Comparison of ENCODE assay signal across 1 cellular context in genomic region chr19:10026744-10027143, GRCh38.
TF ChIP-seq lines count a peak whose summit lies in the region.

No MANE protein-coding gene starts in this region.

TF ChIP-seq in HCT116, 20 proteins besides CTCF, POLR2A, EP300 and RAD21 (continued from another document):
- TF ChIP-seq, protein P1, sequence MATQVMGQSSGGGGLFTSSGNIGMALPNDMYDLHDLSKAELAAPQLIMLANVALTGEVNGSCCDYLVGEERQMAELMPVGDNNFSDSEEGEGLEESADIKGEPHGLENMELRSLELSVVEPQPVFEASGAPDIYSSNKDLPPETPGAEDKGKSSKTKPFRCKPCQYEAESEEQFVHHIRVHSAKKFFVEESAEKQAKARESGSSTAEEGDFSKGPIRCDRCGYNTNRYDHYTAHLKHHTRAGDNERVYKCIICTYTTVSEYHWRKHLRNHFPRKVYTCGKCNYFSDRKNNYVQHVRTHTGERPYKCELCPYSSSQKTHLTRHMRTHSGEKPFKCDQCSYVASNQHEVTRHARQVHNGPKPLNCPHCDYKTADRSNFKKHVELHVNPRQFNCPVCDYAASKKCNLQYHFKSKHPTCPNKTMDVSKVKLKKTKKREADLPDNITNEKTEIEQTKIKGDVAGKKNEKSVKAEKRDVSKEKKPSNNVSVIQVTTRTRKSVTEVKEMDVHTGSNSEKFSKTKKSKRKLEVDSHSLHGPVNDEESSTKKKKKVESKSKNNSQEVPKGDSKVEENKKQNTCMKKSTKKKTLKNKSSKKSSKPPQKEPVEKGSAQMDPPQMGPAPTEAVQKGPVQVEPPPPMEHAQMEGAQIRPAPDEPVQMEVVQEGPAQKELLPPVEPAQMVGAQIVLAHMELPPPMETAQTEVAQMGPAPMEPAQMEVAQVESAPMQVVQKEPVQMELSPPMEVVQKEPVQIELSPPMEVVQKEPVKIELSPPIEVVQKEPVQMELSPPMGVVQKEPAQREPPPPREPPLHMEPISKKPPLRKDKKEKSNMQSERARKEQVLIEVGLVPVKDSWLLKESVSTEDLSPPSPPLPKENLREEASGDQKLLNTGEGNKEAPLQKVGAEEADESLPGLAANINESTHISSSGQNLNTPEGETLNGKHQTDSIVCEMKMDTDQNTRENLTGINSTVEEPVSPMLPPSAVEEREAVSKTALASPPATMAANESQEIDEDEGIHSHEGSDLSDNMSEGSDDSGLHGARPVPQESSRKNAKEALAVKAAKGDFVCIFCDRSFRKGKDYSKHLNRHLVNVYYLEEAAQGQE (IDR thresholded peaks at IDR 0.05; ENCODE audit: low read depth), result no peak
- TF ChIP-seq EZH2phosphoT487 (IDR thresholded peaks at IDR 0.05; ENCODE audit: borderline replicate concordance), result no peak
- TF ChIP-seq, protein P2, sequence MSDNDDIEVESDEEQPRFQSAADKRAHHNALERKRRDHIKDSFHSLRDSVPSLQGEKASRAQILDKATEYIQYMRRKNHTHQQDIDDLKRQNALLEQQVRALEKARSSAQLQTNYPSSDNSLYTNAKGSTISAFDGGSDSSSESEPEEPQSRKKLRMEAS (IDR thresholded peaks at IDR 0.05), result no peak
